Comparison of ENCODE assay signal across 8 cellular contexts in genomic region chr1:36149973-36150295, GRCh38. TPM values are rescaled to one million over a fixed set of nuclear protein-coding genes. Genes with fewer than 3 reads are reported as not detected.
A peak's percentile ranks its signal among the peaks of the same experiment; 100 is the strongest.
DNase-seq lines count a peak whose midpoint lies in the region; ATAC-seq and TF ChIP-seq lines count a peak whose summit lies in the region.

No MANE protein-coding gene starts in this region.

- POLR2A ChIA-PET in Caco-2 (lab: Charles Lee), result interaction anchor here (0.6 kb wide), 2 partner anchors 132 to 1321 kb away, joined by 3 read pairs; no protein-coding TSS in a partner anchor

- H3K4me1 Mint-ChIP-seq in Caco-2 (ENCODE audit: low read depth, unreplicated experiment) (no peaks in the 10 kb centered on the region), osteocyte (ENCODE audit: unreplicated experiment) (peaks cover 50% of the 10 kb centered on the region)
- peaks cover 41 to 49% of the 10 kb centered on the region in 2 donors for H3K4me1 Mint-ChIP-seq in effector memory CD8-positive, alpha-beta T cell (ENCODE audit: low read depth in 2 of 2)

- no TSS peak for BruUV-seq in Caco-2 (replicated peaks; lab: Mats Ljungman, UMichigan)

- no peaks in the 10 kb centered on the region for H3K36me3 ChIP-seq in Caco-2 (ENCODE audit: control insufficient read depth, insufficient read depth, low read length)
- peaks cover 10% of the 10 kb centered on the region; the same call in 1 of the 2 replicates for H3K36me3 ChIP-seq in OCI-LY1 (ENCODE audit: insufficient read depth, low read length)
- H3K36me3 ChIP-seq in mucosa of descending colon (ENCODE audit: low read depth), result no peaks in the 10 kb centered on the region

- H3K27me3 ChIP-seq in Caco-2 (replicated peaks; ENCODE audit: control insufficient read depth, insufficient read depth, low read length) (no peaks in the 10 kb centered on the region), OCI-LY1 (ENCODE audit: insufficient read depth, low read length) (no peaks in the 10 kb centered on the region)

- TF ChIP-seq CTCF in Caco-2 (IDR thresholded peaks at IDR 0.05; ENCODE audit: insufficient read depth in 1 of 2, low read depth in 1 of 2, low read length in 1 of 2, severe bottlenecking in 1 of 2, unreplicated experiment in 1 of 2) (no peak), OCI-LY1 (IDR thresholded peaks at IDR 0.05; ENCODE audit: low read length) (no peak), osteocyte (IDR thresholded peaks at IDR 0.05) (no peak), mucosa of descending colon (IDR thresholded peaks at IDR 0.05) (no peak)

- H3F3A ChIP-seq in OCI-LY1 (ENCODE audit: insufficient read depth, low read length), result no peaks in the 10 kb centered on the region

- H3K36me3 Mint-ChIP-seq in Caco-2 (ENCODE audit: insufficient read depth, unreplicated experiment) (peaks cover 15% of the 10 kb centered on the region), osteocyte (ENCODE audit: unreplicated experiment) (peaks cover 2% of the 10 kb centered on the region)
- peaks cover 14% of the 10 kb centered on the region for H3K36me3 Mint-ChIP-seq in effector memory CD8-positive, alpha-beta T cell (ENCODE audit: insufficient read depth)

- H3K27me3 Mint-ChIP-seq in Caco-2 (ENCODE audit: insufficient read depth, unreplicated experiment) (no peaks in the 10 kb centered on the region), osteocyte (ENCODE audit: unreplicated experiment) (no peaks in the 10 kb centered on the region)
- H3K27me3 Mint-ChIP-seq in effector memory CD8-positive, alpha-beta T cell, result no peaks in the 10 kb centered on the region

- CTCF ChIA-PET in Caco-2 (lab: Charles Lee), result interaction anchor here (0.8 to 2.0 kb wide), 7 partner anchors 38 to 219 kb away, joined by 4 to 13 read pairs (median 9); partner anchors contain the start of gene THRAP3

- no peaks in the 10 kb centered on the region for H3K9me3 ChIP-seq in Caco-2
- no peaks in the 10 kb centered on the region for H3K9me3 ChIP-seq in OCI-LY1 (ENCODE audit: low read length)
- H3K9me3 ChIP-seq in mucosa of descending colon, result no peaks in the 10 kb centered on the region

- H3K4me1 ChIP-seq in Caco-2 (peaks cover 14% of the 10 kb centered on the region), OCI-LY1 (ENCODE audit: insufficient read depth, low read length, severe bottlenecking) (peaks cover 39% of the 10 kb centered on the region), mucosa of descending colon (ENCODE audit: low read depth) (peaks cover 36% of the 10 kb centered on the region)

- DNase-seq in Caco-2 (no peak), osteocyte (ENCODE audit: extremely low spot score, unreplicated experiment) (no peak), NCI-H748 treated with DMSO at 0.1 percent for 48 hours (lab: John Stamatoyannopoulos, UW) (no peak), mucosa of descending colon (no peak), NCI-H2171 (lab: John Stamatoyannopoulos, UW) (no peak), T-helper 9 cell (no peak)
- DNase-seq in effector memory CD8-positive, alpha-beta T cell, result no peak

- H3K9ac ChIP-seq in OCI-LY1 (ENCODE audit: low read length), result peak overlapping the region; percentile 9; the same call in 1 of the 2 replicates

- H3K79me2 ChIP-seq in OCI-LY1 (ENCODE audit: insufficient read depth, low read length), result peaks cover 4% of the 10 kb centered on the region; the same call in 1 of the 2 replicates

- H3K4me3 Mint-ChIP-seq in Caco-2 (ENCODE audit: unreplicated experiment) (peak overlapping the region; percentile 99), osteocyte (ENCODE audit: unreplicated experiment) (peak overlapping the region; percentile 96)
- H3K4me3 Mint-ChIP-seq in effector memory CD8-positive, alpha-beta T cell, result peak overlapping the region; percentile 96 to 98

- H4K20me1 ChIP-seq in OCI-LY1 (ENCODE audit: insufficient read depth, low read length), result no peaks in the 10 kb centered on the region

- peak overlapping the region; percentile 1; the same call in 1 of the 2 replicates for H2AFZ ChIP-seq in OCI-LY1 (ENCODE audit: low read length)

- peak overlapping the region; percentile 70 for H3K27ac ChIP-seq in OCI-LY1 (ENCODE audit: low read depth, low read length, poor library complexity, severe bottlenecking)

- H3K4me3 ChIP-seq in Caco-2 (ENCODE audit: low read depth, low read length) (no peak overlapping the region), OCI-LY1 (ENCODE audit: low read depth, low read length, poor library complexity, severe bottlenecking) (peak overlapping the region; percentile 40), mucosa of descending colon (no peak overlapping the region)

- H3K27ac Mint-ChIP-seq in Caco-2 (ENCODE audit: unreplicated experiment), result peak overlapping the region; percentile 100
- peak overlapping the region; percentile 97 to 98 for H3K27ac Mint-ChIP-seq in effector memory CD8-positive, alpha-beta T cell
- peak overlapping the region; percentile 99 for H3K27ac Mint-ChIP-seq in osteocyte (ENCODE audit: unreplicated experiment)

- H3K9me3 Mint-ChIP-seq in Caco-2 (ENCODE audit: unreplicated experiment) (no peaks in the 10 kb centered on the region), osteocyte (ENCODE audit: unreplicated experiment) (no peaks in the 10 kb centered on the region)
- no peaks in the 10 kb centered on the region for H3K9me3 Mint-ChIP-seq in effector memory CD8-positive, alpha-beta T cell

- peak overlapping the region; percentile 57 for H3K4me2 ChIP-seq in OCI-LY1 (ENCODE audit: low read length)

- no peaks in the 10 kb centered on the region for H3K9me2 ChIP-seq in OCI-LY1 (ENCODE audit: low read depth, low read length)

- no peak for ATAC-seq in effector memory CD8-positive, alpha-beta T cell (replicated peaks)
- ATAC-seq in mucosa of descending colon, result no peak

- intact Hi-C loops in Caco-2 (cut with micrococcal nuclease; ENCODE audit: unreplicated experiment) (loop anchor here (1.0 to 5.0 kb wide), 5 partner anchors 38 to 135 kb away; partner anchors contain the start of gene THRAP3), mucosa of descending colon (cut with DNase I, micrococcal nuclease) (loop anchor here in 1 of 2 donors (10.0 kb wide), 1 partner anchor 55 kb away; no protein-coding TSS in a partner anchor)

RNA-seq across cellular contexts. Expression of gene TRAPPC3, which starts 0.6 kb away (rescaled TPM):
- 35.4 and 37.9 TPM in 2 replicates for total RNA-seq in Caco-2 (2022)
- total RNA-seq in osteocyte, result 68.9 and 72.4 TPM in 2 replicates
- total RNA-seq in mucosa of descending colon, result 10 to 100 TPM; 55.7 to 86.6 (median 57.7) TPM

RNA-seq across cellular contexts. Expression of gene MAP7D1, which starts 6.0 kb away (rescaled TPM):
- total RNA-seq in Caco-2 (2022), result 33.7 and 37.7 TPM in 2 replicates
- total RNA-seq in osteocyte, result 157 and 163 TPM in 2 replicates
- 100 to 1,000 TPM in 1 of 3 donors, 10 to 100 TPM in 2; 41.5 to 161 (median 61.9) TPM for total RNA-seq in mucosa of descending colon

RNA-seq across cellular contexts. Expression of gene COL8A2, which starts 24.9 kb away (rescaled TPM):
- 0.07 and 0.18 TPM in 2 replicates for total RNA-seq in Caco-2 (2022)
- 8.2 and 10.1 TPM in 2 replicates for total RNA-seq in osteocyte
- total RNA-seq in mucosa of descending colon, result 1 to 10 TPM in 2 of 3 donors, under 1 TPM in 1; 0.58 to 4.5 (median 1.5) TPM
